In genomic region chr4:94669672-94670664, GRCh38 we compare ENCODE assay signal across 27 cellular contexts.
DNase-seq lines count a peak whose midpoint lies in the region; ATAC-seq, FAIRE-seq and TF ChIP-seq lines count a peak whose summit lies in the region.
"Had no signal": no experiment of that assay in that cellular context is flagged by ENCODE, and none has a peak within 500 bp of the region (broad histone marks: within the 10 kb centered on the region; RNA-seq: fewer than 3 reads in every experiment).

No MANE protein-coding gene starts in this region.

- TF ChIP-seq POLR2A in A549 (IDR thresholded peaks at IDR 0.05; ENCODE audit: low read length), result no peak

- H3K4me3 ChIP-seq in A549 (no peak overlapping the region; the same call in 2 of the 3 replicates), bronchial epithelial cell (ENCODE audit: low read depth, low read length) (no peak overlapping the region)
- H3K4me3 ChIP-seq: psoas muscle, skin epidermis had no signal

- no peaks in the 10 kb centered on the region for H3K27me3 Mint-ChIP-seq in activated CD4-positive, alpha-beta memory T cell treated with anti-CD3 and anti-CD28 coated beads for 36 hours
- H3K27me3 Mint-ChIP-seq: activated CD8-positive, alpha-beta memory T cell treated with anti-CD3 and anti-CD28 coated beads, Interleukin-2, amount 10 ng/mL, durations not matched to agents 7 days and 5 days had no signal

- intact Hi-C loops in activated CD4-positive, alpha-beta memory T cell treated with anti-CD3 and anti-CD28 coated beads for 36 hours (cut with micrococcal nuclease), result no loop called here

- H3K4me2 ChIP-seq in A549, result peak overlapping the region; percentile 66

- TF ChIP-seq CTCF in A549 (IDR thresholded peaks at IDR 0.05), result no peak
- no peak for TF ChIP-seq CTCF in bronchial epithelial cell (IDR thresholded peaks at IDR 0.05; ENCODE audit: insufficient read depth, low read length, severe bottlenecking)

- H3K9me3 Mint-ChIP-seq in activated CD4-positive, alpha-beta memory T cell treated with anti-CD3 and anti-CD28 coated beads for 36 hours, result no peaks in the 10 kb centered on the region
- H3K9me3 Mint-ChIP-seq: activated T-helper 1 cell treated with anti-CD3 and anti-CD28 coated beads, Interleukin-12 subunit alpha, Interleukin-12 subunit beta, Interleukin-2, Interleukin-4 antibody, amounts not matched to agents 30 ng/mL and 10 ng/mL and 1 ng/mL, durations not matched to agents 14 hours and 24 hours and 36 hours; stimulated activated effector memory CD8-positive, alpha-beta T cell treated with anti-CD3 and anti-CD28 coated beads, Interleukin-12 subunit alpha, Interleukin-12 subunit beta, amount 100 ng/mL, for 72 hours had no signal

- no peaks in the 10 kb centered on the region for H3K9me3 ChIP-seq in A549
- H3K9me3 ChIP-seq: psoas muscle had no signal

- H3K4me1 ChIP-seq in A549, result peaks cover 71% of the 10 kb centered on the region
- H3K4me1 ChIP-seq: psoas muscle had no signal

- H3K36me3 ChIP-seq in bronchial epithelial cell (ENCODE audit: control insufficient read depth, insufficient read depth, low read length), result peaks cover 2% of the 10 kb centered on the region

- POLR2A ChIA-PET in A549 (lab: Yijun Ruan, JAX), result no interaction called here
- POLR2A ChIA-PET in HEK293T (lab: Yijun Ruan, JAX), result no interaction called here
- POLR2A ChIA-PET in activated CD4-positive, alpha-beta memory T cell treated with anti-CD3 and anti-CD28 coated beads for 36 hours (lab: Charles Lee), result no interaction called here

- H3K27ac Mint-ChIP-seq in activated CD4-positive, alpha-beta memory T cell treated with anti-CD3 and anti-CD28 coated beads for 36 hours, result no peak overlapping the region
- H3K27ac Mint-ChIP-seq: activated CD8-positive, alpha-beta memory T cell treated with anti-CD3 and anti-CD28 coated beads, Interleukin-2, amount 10 ng/mL, durations not matched to agents 7 days and 5 days; activated T-helper 1 cell treated with anti-CD3 and anti-CD28 coated beads, Interleukin-12 subunit alpha, Interleukin-12 subunit beta, Interleukin-2, Interleukin-4 antibody, amounts not matched to agents 30 ng/mL and 10 ng/mL and 1 ng/mL, durations not matched to agents 14 hours and 24 hours and 36 hours; stimulated activated effector memory CD8-positive, alpha-beta T cell treated with anti-CD3 and anti-CD28 coated beads, Interleukin-12 subunit alpha, Interleukin-12 subunit beta, amount 100 ng/mL, for 72 hours had no signal

- H3K4me3 Mint-ChIP-seq in activated CD4-positive, alpha-beta memory T cell treated with anti-CD3 and anti-CD28 coated beads for 36 hours, result no peak overlapping the region
- H3K4me3 Mint-ChIP-seq: activated CD8-positive, alpha-beta memory T cell treated with anti-CD3 and anti-CD28 coated beads, Interleukin-2, amount 10 ng/mL, durations not matched to agents 7 days and 5 days; activated T-helper 1 cell treated with anti-CD3 and anti-CD28 coated beads, Interleukin-12 subunit alpha, Interleukin-12 subunit beta, Interleukin-2, Interleukin-4 antibody, amounts not matched to agents 30 ng/mL and 10 ng/mL and 1 ng/mL, durations not matched to agents 14 hours and 24 hours and 36 hours; stimulated activated effector memory CD8-positive, alpha-beta T cell treated with anti-CD3 and anti-CD28 coated beads, Interleukin-12 subunit alpha, Interleukin-12 subunit beta, amount 100 ng/mL, for 72 hours had no signal

- no peaks in the 10 kb centered on the region for H3K27me3 ChIP-seq in bronchial epithelial cell (ENCODE audit: control insufficient read depth, insufficient read depth, low read length)

- CTCF ChIA-PET in A549 (lab: Yijun Ruan, JAX), result interaction anchor here (0.8 to 1.3 kb wide), 2 partner anchors 62 to 72 kb away, joined by 3 to 5 read pairs; no protein-coding TSS in a partner anchor
- CTCF ChIA-PET in HEK293T (lab: Yijun Ruan, JAX), result no interaction called here
- CTCF ChIA-PET in activated CD4-positive, alpha-beta memory T cell treated with anti-CD3 and anti-CD28 coated beads for 36 hours (lab: Charles Lee), result no interaction called here

- FAIRE-seq in A549 (lab: Jason Lieb, UNC), result peak; percentile 93
- FAIRE-seq in bronchial epithelial cell (lab: Jason Lieb, UNC), result no peak
- FAIRE-seq: HTR-8/SVneo had no signal

- H3K4me1 Mint-ChIP-seq in activated CD4-positive, alpha-beta memory T cell treated with anti-CD3 and anti-CD28 coated beads for 36 hours (ENCODE audit: low read depth), result no peaks in the 10 kb centered on the region
- H3K4me1 Mint-ChIP-seq: activated CD8-positive, alpha-beta memory T cell treated with anti-CD3 and anti-CD28 coated beads, Interleukin-2, amount 10 ng/mL, durations not matched to agents 7 days and 5 days; stimulated activated effector memory CD8-positive, alpha-beta T cell treated with anti-CD3 and anti-CD28 coated beads, Interleukin-12 subunit alpha, Interleukin-12 subunit beta, amount 100 ng/mL, for 72 hours had no signal

- H3K36me3 Mint-ChIP-seq in activated CD4-positive, alpha-beta memory T cell treated with anti-CD3 and anti-CD28 coated beads for 36 hours, result no peaks in the 10 kb centered on the region
- H3K36me3 Mint-ChIP-seq: activated CD8-positive, alpha-beta memory T cell treated with anti-CD3 and anti-CD28 coated beads, Interleukin-2, amount 10 ng/mL, durations not matched to agents 7 days and 5 days had no signal

- DNase-seq in A549 (ENCODE audit: low read depth in 1 of 2, low spot score in 1 of 2), result peak; percentile 33 to 89
- no peak for DNase-seq in HEK293T (ENCODE audit: extremely low spot score)
- DNase-seq in bronchial epithelial cell (ENCODE audit: low read depth), result peak; percentile 19
- peak; percentile 6 to 59 for DNase-seq in lung microvascular endothelial cell (ENCODE audit: low read depth in 2 of 2)
- no peak for DNase-seq in SW480 (ENCODE audit: low spot score)
- no peak for DNase-seq in NCI-H2081 (lab: John Stamatoyannopoulos, UW)
- DNase-seq in activated CD4-positive, alpha-beta memory T cell treated with anti-CD3 and anti-CD28 coated beads for 36 hours, result no peak
- DNase-seq: activated CD4-positive, alpha-beta T cell treated with anti-CD3 and anti-CD28 coated beads for 48 hours; activated CD8-positive, alpha-beta memory T cell treated with anti-CD3 and anti-CD28 coated beads, Interleukin-2, amount 10 ng/mL, durations not matched to agents 7 days and 5 days; activated naive CD4-positive, alpha-beta T cell treated with anti-CD3 and anti-CD28 coated beads, Interleukin-2, amount 50 U/mL, for 16 hours; cerebellar nuclear complex; DMS153; effector memory CD4-positive, alpha-beta T cell; GF-D8; H7; midbrain; NCI-H187 treated with DMSO at 0.1 percent for 48 hours; NCI-H446; psoas muscle; SHP77 treated with DMSO at 0.1 percent for 48 hours; stimulated activated CD4-positive, alpha-beta T cell treated with anti-CD3 and anti-CD28 coated beads, Interleukin-2, amount 100 ng/mL, for 24 hours; T-helper 1 cell had no signal

- peak; percentile 40 to 41; a peak in 5 of 6 replicates for ATAC-seq in A549
- no peak for ATAC-seq in HG02884 (IDR thresholded peaks at IDR 0.05; ENCODE audit: unreplicated experiment)
- ATAC-seq: activated CD8-positive, alpha-beta memory T cell treated with anti-CD3 and anti-CD28 coated beads, Interleukin-2, amount 10 ng/mL, durations not matched to agents 7 days and 5 days; psoas muscle; stimulated activated effector memory CD8-positive, alpha-beta T cell treated with anti-CD3 and anti-CD28 coated beads, Interleukin-12 subunit alpha, Interleukin-12 subunit beta, amount 100 ng/mL, for 72 hours had no signal

- WGBS in A549 (ENCODE audit: missing lambda C conversion rate), result 10% methylated on average over 6 of the region's 6 CpGs

- TF ChIP-seq RAD21 in A549 (conservative IDR thresholded peaks at IDR 0.05 in 1 of 2, IDR thresholded peaks at IDR 0.05 in 1 of 2), result peak; percentile 21 to 48; a peak in 3 of 5 replicates

- TF ChIP-seq EP300 in A549 (IDR thresholded peaks at IDR 0.05), result peak; percentile 49 to 90

- H3K27ac ChIP-seq in A549, result peak overlapping the region; percentile 74 to 84
- H3K27ac ChIP-seq: psoas muscle, skin epidermis had no signal

TF ChIP-seq in A549, 52 proteins besides CTCF, POLR2A, EP300 and RAD21 (continues in another document):
- TF ChIP-seq ZSCAN20 (CRISPR knock-in tag; IDR thresholded peaks at IDR 0.05), result 0 out of 2 replicates have a peak, but pooled peaks have one; percentile 63
- no peak for TF ChIP-seq NFE2L2 (conservative IDR thresholded peaks at IDR 0.05; ENCODE audit: low read length)
- 0 out of 2 replicates have a peak, but pooled peaks have one; percentile 16 for TF ChIP-seq HOXB5 (CRISPR knock-in tag; IDR thresholded peaks at IDR 0.05)
- 0 out of 2 replicates have a peak, but pooled peaks have one; percentile 73 for TF ChIP-seq POLR2AphosphoS2 (conservative IDR thresholded peaks at IDR 0.05; ENCODE audit: low read length)
- 0 out of 2 replicates have a peak, but pooled peaks have one; percentile 49 for TF ChIP-seq RARB (CRISPR knock-in tag; IDR thresholded peaks at IDR 0.05)
- no peak for TF ChIP-seq ZFP36 (IDR thresholded peaks at IDR 0.05; ENCODE audit: borderline replicate concordance, partially characterized antibody)
- TF ChIP-seq SMC3 (IDR thresholded peaks at IDR 0.05), result peak; percentile 40; the same call in 1 of the 3 replicates

TF ChIP-seq in HEK293T, 16 proteins besides CTCF, POLR2A, EP300 and RAD21:
- TF ChIP-seq PKNOX1 (IDR thresholded peaks at IDR 0.05) (peak; percentile 79), ZNF384 (IDR thresholded peaks at IDR 0.05) (no peak)
TF ChIP-seq in HEK293T: peak in this region for 1.

Comparison
In these comparisons a context has a peak if more than half of its experiments do, and no peak if none do; other contexts are left out.
1. DNase-seq: peak in A549 (2 of 2), bronchial epithelial cell (single experiment) and lung microvascular endothelial cell (2 of 2); none in HEK293T (single experiment), SW480 (single experiment), NCI-H2081 (0 of 2) and activated CD4-positive, alpha-beta memory T cell treated with anti-CD3 and anti-CD28 coated beads for 36 hours (single experiment).